27 cellular contexts compared by ENCODE assay signal in genomic region chr2:175853110-175853509, GRCh38.
DNase-seq lines count a peak whose midpoint lies in the region; ATAC-seq and TF ChIP-seq lines count a peak whose summit lies in the region.
"Had no signal": no experiment of that assay in that cellular context is flagged by ENCODE, and none has a peak within 500 bp of the region (broad histone marks: within the 10 kb centered on the region; RNA-seq: fewer than 3 reads in every experiment).

No MANE protein-coding gene starts in this region.

- TF ChIP-seq CTCF in osteocyte (IDR thresholded peaks at IDR 0.05): no peak

- H3K4me3 ChIP-seq in SJCRH30: no peak overlapping the region
- H3K4me3 ChIP-seq: heart right ventricle, psoas muscle, smooth muscle cell, thyroid gland had no signal

- peak; percentile 48 for DNase-seq in DMS79 (lab: John Stamatoyannopoulos, UW)
- peak; percentile 37 for DNase-seq in NCI-H1105 (lab: John Stamatoyannopoulos, UW)
- peak; percentile 25 to 29 for DNase-seq in SJCRH30
- peak; percentile 76 for DNase-seq in myocyte (ENCODE audit: low read depth)
- DNase-seq in HT-29 (ENCODE audit: low spot score): no peak
- DNase-seq in osteocyte (ENCODE audit: extremely low spot score, unreplicated experiment): no peak
- no peak for DNase-seq in effector CD4-positive, alpha-beta T cell
- DNase-seq: activated CD4-positive, alpha-beta T cell treated with anti-CD3 and anti-CD28 coated beads for 36 hours; activated CD8-positive, alpha-beta memory T cell treated with anti-CD3 and anti-CD28 coated beads for 24 hours; activated naive CD4-positive, alpha-beta T cell treated with anti-CD3 and anti-CD28 coated beads for 36 hours; activated T-cell treated with anti-CD3 and anti-CD28 coated beads, Interleukin-2, amount 50 U/mL, for 4 hours; amniotic stem cell; CD4-positive, alpha-beta memory T cell; dermis blood vessel endothelial cell; DMS153; heart right ventricle; MV-4-11; NCI-H2171 treated with DMSO at 0.1 percent for 48 hours; PC-3; psoas muscle; SHP77; stimulated activated CD4-positive, alpha-beta T cell treated with anti-CD3 and anti-CD28 coated beads, Interleukin-2, amount 100 ng/mL, for 48 hours; stimulated activated naive CD4-positive, alpha-beta T cell treated with Interleukin-2 at 50 U/mL for 16 hours; thyroid gland had no signal

- H3K4me1 ChIP-seq in SJCRH30: peaks cover 36% of the 10 kb centered on the region
- H3K4me1 ChIP-seq: thyroid gland had no signal

- H3K36me3 ChIP-seq in SJCRH30: no peaks in the 10 kb centered on the region
- H3K36me3 ChIP-seq: heart right ventricle, thyroid gland had no signal

- no peaks in the 10 kb centered on the region for H3K9me3 ChIP-seq in SJCRH30 (replicated peaks)
- H3K9me3 ChIP-seq: heart right ventricle, psoas muscle, thyroid gland had no signal

- H3K36me3 Mint-ChIP-seq in osteocyte (ENCODE audit: unreplicated experiment): no peaks in the 10 kb centered on the region
- H3K36me3 Mint-ChIP-seq: CD4-positive, alpha-beta memory T cell; natural killer cell treated with Interleukin-12 subunit alpha and Interleukin-12 subunit beta and Interleukin-15 and Interleukin-18, amount 100 ng/mL, for 72 hours had no signal

- H3K27ac Mint-ChIP-seq in osteocyte (ENCODE audit: unreplicated experiment): no peak overlapping the region
- H3K27ac Mint-ChIP-seq: activated CD4-positive, alpha-beta T cell treated with anti-CD3 and anti-CD28 coated beads for 36 hours; activated naive CD4-positive, alpha-beta T cell treated with anti-CD3 and anti-CD28 coated beads for 36 hours; CD4-positive, alpha-beta memory T cell; natural killer cell treated with Interleukin-12 subunit alpha and Interleukin-12 subunit beta and Interleukin-15 and Interleukin-18, amount 100 ng/mL, for 72 hours had no signal

- H3K27me3 ChIP-seq in SJCRH30: no peaks in the 10 kb centered on the region
- H3K27me3 ChIP-seq: heart right ventricle, thyroid gland had no signal

- H3K9me3 Mint-ChIP-seq in osteocyte (ENCODE audit: unreplicated experiment): no peaks in the 10 kb centered on the region
- H3K9me3 Mint-ChIP-seq: activated naive CD4-positive, alpha-beta T cell treated with anti-CD3 and anti-CD28 coated beads for 36 hours; natural killer cell treated with Interleukin-12 subunit alpha and Interleukin-12 subunit beta and Interleukin-15 and Interleukin-18, amount 100 ng/mL, for 72 hours had no signal

- no peaks in the 10 kb centered on the region for H3K4me1 Mint-ChIP-seq in osteocyte (ENCODE audit: unreplicated experiment)
- H3K4me1 Mint-ChIP-seq: activated CD4-positive, alpha-beta T cell treated with anti-CD3 and anti-CD28 coated beads for 36 hours; CD4-positive, alpha-beta memory T cell had no signal

- no peaks in the 10 kb centered on the region for H3K27me3 Mint-ChIP-seq in osteocyte (ENCODE audit: unreplicated experiment)

- H3K4me3 Mint-ChIP-seq in osteocyte (ENCODE audit: unreplicated experiment): no peak overlapping the region
- H3K4me3 Mint-ChIP-seq: activated CD4-positive, alpha-beta T cell treated with anti-CD3 and anti-CD28 coated beads for 36 hours; activated naive CD4-positive, alpha-beta T cell treated with anti-CD3 and anti-CD28 coated beads for 36 hours; activated T-cell treated with anti-CD3 and anti-CD28 coated beads, Interleukin-2, amount 50 U/mL, for 4 hours; CD4-positive, alpha-beta memory T cell; natural killer cell treated with Interleukin-12 subunit alpha and Interleukin-12 subunit beta and Interleukin-15 and Interleukin-18, amount 100 ng/mL, for 72 hours had no signal

- no peak for ATAC-seq in GM18907 (IDR thresholded peaks at IDR 0.05; ENCODE audit: unreplicated experiment)
- ATAC-seq: activated CD4-positive, alpha-beta T cell treated with anti-CD3 and anti-CD28 coated beads for 36 hours; activated T-cell treated with anti-CD3 and anti-CD28 coated beads, Interleukin-2, amount 50 U/mL, for 4 hours; heart right ventricle; natural killer cell treated with Interleukin-12 subunit alpha and Interleukin-12 subunit beta and Interleukin-15 and Interleukin-18, amount 100 ng/mL, for 72 hours; PC-3; psoas muscle had no signal

- peak overlapping the region; percentile 6; the same call in 1 of the 2 replicates for H3K27ac ChIP-seq in SJCRH30
- H3K27ac ChIP-seq: heart right ventricle, psoas muscle, thyroid gland had no signal

Comparison
In these comparisons a context has a peak if more than half of its experiments do, and no peak if none do; other contexts are left out.
1. DNase-seq: peak in DMS79 (single experiment), NCI-H1105 (single experiment), SJCRH30 (2 of 2) and myocyte (single experiment); none in HT-29 (single experiment), osteocyte (single experiment) and effector CD4-positive, alpha-beta T cell (single experiment).